Comparison of ENCODE assay signal across 18 cellular contexts in genomic region chrX:45715787-45716186, GRCh38.
DNase-seq lines count a peak whose midpoint lies in the region; ATAC-seq and TF ChIP-seq lines count a peak whose summit lies in the region.
"Had no signal": no experiment of that assay in that cellular context is flagged by ENCODE, and none has a peak within 500 bp of the region (broad histone marks: within the 10 kb centered on the region; RNA-seq: fewer than 3 reads in every experiment).

No MANE protein-coding gene starts in this region.

- H3K79me2 ChIP-seq in osteoblast (ENCODE audit: insufficient read depth, low read length), result no peaks in the 10 kb centered on the region

- no peak overlapping the region for H3K4me3 Mint-ChIP-seq in activated CD8-positive, alpha-beta memory T cell treated with anti-CD3 and anti-CD28 coated beads, Interleukin-2, amount 10 ng/mL, durations not matched to agents 7 days and 5 days

- peak overlapping the region; percentile 50 for H3K9ac ChIP-seq in adipocyte (ENCODE audit: low read length)

- H4K20me1 ChIP-seq in osteoblast (ENCODE audit: insufficient read depth, low read length), result no peaks in the 10 kb centered on the region

- H3K36me3 ChIP-seq in adipocyte (ENCODE audit: control insufficient read depth, insufficient read depth, low read length, severe bottlenecking) (no peaks in the 10 kb centered on the region), osteoblast (ENCODE audit: insufficient read depth, low read length) (no peaks in the 10 kb centered on the region)
- H3K36me3 ChIP-seq: transverse colon had no signal

- TF ChIP-seq CTCF in osteoblast (IDR thresholded peaks at IDR 0.05; ENCODE audit: extremely low read depth, low read depth, low read length), result no peak

- peak; percentile 5 for DNase-seq in DMS79 treated with DMSO at 0.1 percent for 48 hours (lab: John Stamatoyannopoulos, UW)
- no peak for DNase-seq in DMS79 (lab: John Stamatoyannopoulos, UW)
- peak; percentile 90 for DNase-seq in LHCN-M2 (ENCODE audit: low read depth)
- DNase-seq in adipocyte (ENCODE audit: low read depth), result no peak
- no peak for DNase-seq in osteoblast (ENCODE audit: insufficient read length, low spot score, missing footprints)
- no peak for DNase-seq in H4 (ENCODE audit: low spot score)
- no peak for DNase-seq in activated CD8-positive, alpha-beta memory T cell treated with anti-CD3 and anti-CD28 coated beads, Interleukin-2, amount 10 ng/mL, durations not matched to agents 7 days and 5 days
- DNase-seq: Caco-2; hypothalamus; left ventricle myocardium superior; naive B cell; NCI-H1092 treated with DMSO at 0.1 percent for 48 hours; NCI-H2171 treated with DMSO at 0.1 percent for 48 hours; stimulated activated CD4-positive, alpha-beta T cell treated with anti-CD3 and anti-CD28 coated beads, Interleukin-1b, Interleukin-23, amount 100 ng/mL, for 48 hours; transverse colon had no signal

- H3K4me1 ChIP-seq in adipocyte (ENCODE audit: control insufficient read depth, insufficient read depth, low read length) (peaks cover 44% of the 10 kb centered on the region), osteoblast (ENCODE audit: insufficient read depth, low read length) (peaks cover 51% of the 10 kb centered on the region)
- H3K4me1 ChIP-seq: Caco-2 had no signal

- H3K4me3 ChIP-seq in adipocyte (ENCODE audit: low read length) (no peak overlapping the region), osteoblast (ENCODE audit: insufficient read depth, low read length) (no peak overlapping the region)
- H3K4me3 ChIP-seq: coronary artery, transverse colon had no signal

- no peak for ATAC-seq in HG03439 (IDR thresholded peaks at IDR 0.05; ENCODE audit: unreplicated experiment)
- ATAC-seq in activated CD8-positive, alpha-beta memory T cell treated with anti-CD3 and anti-CD28 coated beads, Interleukin-2, amount 10 ng/mL, durations not matched to agents 7 days and 5 days, result no peak
- ATAC-seq: left ventricle myocardium superior had no signal

- no peaks in the 10 kb centered on the region for H3K9me3 Mint-ChIP-seq in activated CD8-positive, alpha-beta memory T cell treated with anti-CD3 and anti-CD28 coated beads, Interleukin-2, amount 10 ng/mL, durations not matched to agents 7 days and 5 days (ENCODE audit: low read depth)

- peak overlapping the region; percentile 53 for H3K27ac ChIP-seq in osteoblast (ENCODE audit: low read depth, low read length)
- H3K27ac ChIP-seq: 22Rv1, coronary artery had no signal

- H3K9me3 ChIP-seq in adipocyte (ENCODE audit: control insufficient read depth, low read length) (no peaks in the 10 kb centered on the region), osteoblast (ENCODE audit: low read depth, low read length) (no peaks in the 10 kb centered on the region)
- H3K9me3 ChIP-seq: Caco-2, transverse colon had no signal

- H3K27me3 Mint-ChIP-seq in activated CD8-positive, alpha-beta memory T cell treated with anti-CD3 and anti-CD28 coated beads, Interleukin-2, amount 10 ng/mL, durations not matched to agents 7 days and 5 days, result peaks cover 2% of the 10 kb centered on the region
- H3K27me3 Mint-ChIP-seq: naive B cell had no signal

- peaks cover 50% of the 10 kb centered on the region for H3K4me1 Mint-ChIP-seq in activated CD8-positive, alpha-beta memory T cell treated with anti-CD3 and anti-CD28 coated beads, Interleukin-2, amount 10 ng/mL, durations not matched to agents 7 days and 5 days

- H2AFZ ChIP-seq in osteoblast (ENCODE audit: low read length), result no peak overlapping the region

- H3K4me2 ChIP-seq in osteoblast (ENCODE audit: insufficient read depth, low read length), result no peak overlapping the region

- H3K36me3 Mint-ChIP-seq in activated CD8-positive, alpha-beta memory T cell treated with anti-CD3 and anti-CD28 coated beads, Interleukin-2, amount 10 ng/mL, durations not matched to agents 7 days and 5 days, result peaks cover 1% of the 10 kb centered on the region
- H3K36me3 Mint-ChIP-seq: naive B cell had no signal

- no peak overlapping the region for H3K27ac Mint-ChIP-seq in activated CD8-positive, alpha-beta memory T cell treated with anti-CD3 and anti-CD28 coated beads, Interleukin-2, amount 10 ng/mL, durations not matched to agents 7 days and 5 days
- H3K27ac Mint-ChIP-seq: naive B cell had no signal

- H3K27me3 ChIP-seq in adipocyte (replicated peaks; ENCODE audit: control insufficient read depth, insufficient read depth, low read length) (no peaks in the 10 kb centered on the region), osteoblast (ENCODE audit: insufficient read depth, low read length) (no peaks in the 10 kb centered on the region)
- H3K27me3 ChIP-seq: transverse colon had no signal

- CTCF ChIA-PET in activated CD8-positive, alpha-beta memory T cell treated with anti-CD3 and anti-CD28 coated beads, Interleukin-2, amount 10 ng/mL, durations not matched to agents 7 days and 5 days (lab: Charles Lee), result no interaction called here

Comparison
In these comparisons a context has a peak if more than half of its experiments do, and no peak if none do; other contexts are left out.
1. DNase-seq: peak in DMS79 treated with DMSO at 0.1 percent for 48 hours (single experiment) and LHCN-M2 (single experiment); none in DMS79 (single experiment), adipocyte (single experiment), osteoblast (single experiment), H4 (single experiment) and activated CD8-positive, alpha-beta memory T cell treated with anti-CD3 and anti-CD28 coated beads, Interleukin-2, amount 10 ng/mL, durations not matched to agents 7 days and 5 days (single experiment).